In the genomic region with DNA sequence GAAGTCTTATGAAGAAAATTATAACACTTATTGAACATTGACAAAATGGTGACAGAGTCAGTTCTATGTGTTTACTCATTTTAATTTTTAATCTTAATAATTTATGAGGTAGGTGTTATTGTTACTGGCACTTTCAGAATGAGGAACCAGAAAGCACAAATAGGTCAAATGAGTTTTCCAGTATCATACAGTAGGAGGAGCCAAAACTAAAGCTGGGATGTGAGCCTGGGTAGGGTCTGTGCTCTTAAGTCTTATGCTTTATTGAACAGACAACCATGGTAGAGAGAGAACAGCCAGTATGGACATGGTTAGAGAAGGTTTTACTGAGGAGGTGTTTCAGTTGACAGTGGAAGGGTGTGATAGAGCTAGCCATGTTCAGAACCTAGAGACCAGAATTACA, we compare ENCODE assay signal across 1 cellular context.
TF ChIP-seq lines count a peak whose summit lies in the region.

No MANE protein-coding gene starts in this region.

TF ChIP-seq in HCT116, 20 proteins besides CTCF, POLR2A, EP300 and RAD21 (continued from another document):
- TF ChIP-seq, protein P1, sequence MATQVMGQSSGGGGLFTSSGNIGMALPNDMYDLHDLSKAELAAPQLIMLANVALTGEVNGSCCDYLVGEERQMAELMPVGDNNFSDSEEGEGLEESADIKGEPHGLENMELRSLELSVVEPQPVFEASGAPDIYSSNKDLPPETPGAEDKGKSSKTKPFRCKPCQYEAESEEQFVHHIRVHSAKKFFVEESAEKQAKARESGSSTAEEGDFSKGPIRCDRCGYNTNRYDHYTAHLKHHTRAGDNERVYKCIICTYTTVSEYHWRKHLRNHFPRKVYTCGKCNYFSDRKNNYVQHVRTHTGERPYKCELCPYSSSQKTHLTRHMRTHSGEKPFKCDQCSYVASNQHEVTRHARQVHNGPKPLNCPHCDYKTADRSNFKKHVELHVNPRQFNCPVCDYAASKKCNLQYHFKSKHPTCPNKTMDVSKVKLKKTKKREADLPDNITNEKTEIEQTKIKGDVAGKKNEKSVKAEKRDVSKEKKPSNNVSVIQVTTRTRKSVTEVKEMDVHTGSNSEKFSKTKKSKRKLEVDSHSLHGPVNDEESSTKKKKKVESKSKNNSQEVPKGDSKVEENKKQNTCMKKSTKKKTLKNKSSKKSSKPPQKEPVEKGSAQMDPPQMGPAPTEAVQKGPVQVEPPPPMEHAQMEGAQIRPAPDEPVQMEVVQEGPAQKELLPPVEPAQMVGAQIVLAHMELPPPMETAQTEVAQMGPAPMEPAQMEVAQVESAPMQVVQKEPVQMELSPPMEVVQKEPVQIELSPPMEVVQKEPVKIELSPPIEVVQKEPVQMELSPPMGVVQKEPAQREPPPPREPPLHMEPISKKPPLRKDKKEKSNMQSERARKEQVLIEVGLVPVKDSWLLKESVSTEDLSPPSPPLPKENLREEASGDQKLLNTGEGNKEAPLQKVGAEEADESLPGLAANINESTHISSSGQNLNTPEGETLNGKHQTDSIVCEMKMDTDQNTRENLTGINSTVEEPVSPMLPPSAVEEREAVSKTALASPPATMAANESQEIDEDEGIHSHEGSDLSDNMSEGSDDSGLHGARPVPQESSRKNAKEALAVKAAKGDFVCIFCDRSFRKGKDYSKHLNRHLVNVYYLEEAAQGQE (IDR thresholded peaks at IDR 0.05; ENCODE audit: low read depth), result no peak
- TF ChIP-seq EZH2phosphoT487 (IDR thresholded peaks at IDR 0.05; ENCODE audit: borderline replicate concordance) (no peak), EGR1 (IDR thresholded peaks at IDR 0.05; ENCODE audit: low read depth) (no peak), JUND (IDR thresholded peaks at IDR 0.05) (no peak), SIN3A (IDR thresholded peaks at IDR 0.05; ENCODE audit: low read depth) (no peak), ELF1 (IDR thresholded peaks at IDR 0.05; ENCODE audit: borderline replicate concordance, low read depth) (no peak), SRF (IDR thresholded peaks at IDR 0.05; ENCODE audit: low read depth) (no peak), FOSL1 (IDR thresholded peaks at IDR 0.05; ENCODE audit: low read depth) (no peak), CEBPB (IDR thresholded peaks at IDR 0.05; ENCODE audit: low read depth) (no peak)
- TF ChIP-seq, protein P2, sequence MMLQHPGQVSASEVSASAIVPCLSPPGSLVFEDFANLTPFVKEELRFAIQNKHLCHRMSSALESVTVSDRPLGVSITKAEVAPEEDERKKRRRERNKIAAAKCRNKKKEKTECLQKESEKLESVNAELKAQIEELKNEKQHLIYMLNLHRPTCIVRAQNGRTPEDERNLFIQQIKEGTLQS (IDR thresholded peaks at IDR 0.05), result no peak
